Comparison of ENCODE assay signal across 15 cellular contexts in the genomic region with DNA sequence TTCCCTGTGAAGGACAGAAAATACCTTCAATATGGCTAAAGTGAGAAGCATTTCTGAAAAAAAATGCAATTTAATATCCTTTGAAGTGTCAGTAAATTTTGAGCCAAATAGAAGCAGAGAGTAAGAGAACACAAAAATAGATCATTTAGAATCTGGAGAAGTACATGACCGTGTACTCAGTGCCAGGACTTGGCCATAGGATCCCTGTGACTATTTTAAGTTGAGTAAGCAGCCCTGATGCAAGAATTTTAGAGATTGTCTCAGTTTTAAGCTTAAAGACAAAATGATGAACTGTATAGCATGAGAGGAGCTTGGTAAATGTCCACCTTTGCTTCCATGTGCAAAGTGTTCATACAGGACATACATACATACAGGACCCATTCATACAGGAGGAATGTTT. TPM values are rescaled to one million over a fixed set of nuclear protein-coding genes. Genes with fewer than 3 reads are reported as not detected.
DNase-seq lines count a peak whose midpoint lies in the region; ATAC-seq and TF ChIP-seq lines count a peak whose summit lies in the region.
"Had no signal": no experiment of that assay in that cellular context is flagged by ENCODE, and none has a peak within 500 bp of the region (broad histone marks: within the 10 kb centered on the region; RNA-seq: fewer than 3 reads in every experiment).

No MANE protein-coding gene starts in this region.

- H3K27me3 ChIP-seq in CD4-positive, alpha-beta memory T cell (ENCODE audit: insufficient read depth, low read length) = no peaks in the 10 kb centered on the region
- H3K27me3 ChIP-seq: foreskin keratinocyte had no signal

- DNase-seq in CD4-positive, alpha-beta memory T cell = no peak
- no peak for DNase-seq in mesothelial cell of epicardium (ENCODE audit: low spot score in 2 of 2, unreplicated experiment in 2 of 2)
- no peak for DNase-seq in posterior cingulate gyrus
- DNase-seq in cerebellar nuclear complex (lab: John Stamatoyannopoulos, UW) = no peak
- DNase-seq: DMS153; foreskin keratinocyte; KBM-7; NCI-H2227 treated with DMSO at 0.1 percent for 48 hours; occipital lobe; stimulated activated naive CD4-positive, alpha-beta T cell had no signal

- H3K9me3 Mint-ChIP-seq in CD4-positive, alpha-beta memory T cell = no peaks in the 10 kb centered on the region
- H3K9me3 Mint-ChIP-seq in IgD-negative memory B cell = no peaks in the 10 kb centered on the region
- H3K9me3 Mint-ChIP-seq in activated naive CD8-positive, alpha-beta T cell (ENCODE audit: low read depth) = no peaks in the 10 kb centered on the region
- no peaks in the 10 kb centered on the region for H3K9me3 Mint-ChIP-seq in mesothelial cell of epicardium

- intact Hi-C loops in CD4-positive, alpha-beta memory T cell (cut with micrococcal nuclease) = loop anchor here (5.0 kb wide), 2 partner anchors 678 to 988 kb away; no protein-coding TSS in a partner anchor
- intact Hi-C loops in posterior cingulate gyrus (cut with DNase I) = no loop called here

- no peaks in the 10 kb centered on the region for H3K36me3 ChIP-seq in CD4-positive, alpha-beta memory T cell (ENCODE audit: insufficient read depth, low read length)

- CTCF ChIA-PET in CD4-positive, alpha-beta memory T cell (lab: Charles Lee; ENCODE audit: partially characterized antibody) = no interaction called here

- H3K4me3 Mint-ChIP-seq in CD4-positive, alpha-beta memory T cell = peak overlapping the region in 7 of 8 donors; percentile 32 to 71 (median 61)
- H3K4me3 Mint-ChIP-seq in IgD-negative memory B cell (peak overlapping the region; percentile 20 to 82 (median 67)), mesothelial cell of epicardium (peak overlapping the region; percentile 36)
- peak overlapping the region; percentile 72 for H3K4me3 Mint-ChIP-seq in activated naive CD8-positive, alpha-beta T cell

- peaks cover 39 to 65% (median 53%) of the 10 kb centered on the region in 4 donors for H3K4me1 Mint-ChIP-seq in CD4-positive, alpha-beta memory T cell
- H3K4me1 Mint-ChIP-seq in IgD-negative memory B cell (peaks cover 29 to 37% (median 35%) of the 10 kb centered on the region in 3 donors), mesothelial cell of epicardium (peaks cover 35% of the 10 kb centered on the region)
- H3K4me1 Mint-ChIP-seq in activated naive CD8-positive, alpha-beta T cell (ENCODE audit: low read depth) = peaks cover 51% of the 10 kb centered on the region

- POLR2A ChIA-PET in CD4-positive, alpha-beta memory T cell (lab: Charles Lee; ENCODE audit: partially characterized antibody) = interaction anchor here (1.0 to 1.2 kb wide), 2 partner anchors 11 to 378 kb away, joined by 3 read pairs; partner anchors contain the start of gene RSU1

- no peaks in the 10 kb centered on the region for H3K9me3 ChIP-seq in CD4-positive, alpha-beta memory T cell (ENCODE audit: control insufficient read depth in 1 of 2, low read length in 2 of 2)

- H3K36me3 Mint-ChIP-seq in CD4-positive, alpha-beta memory T cell = peaks cover 17 to 31% of the 10 kb centered on the region in 2 donors
- H3K36me3 Mint-ChIP-seq in IgD-negative memory B cell (peaks cover 3% of the 10 kb centered on the region), mesothelial cell of epicardium (peaks cover 1% of the 10 kb centered on the region)
- H3K36me3 Mint-ChIP-seq in activated naive CD8-positive, alpha-beta T cell = peaks cover 20% of the 10 kb centered on the region

- no peak for TF ChIP-seq CTCF in mesothelial cell of epicardium (IDR thresholded peaks at IDR 0.05; ENCODE audit: unreplicated experiment)

- H3K4me3 ChIP-seq in CD4-positive, alpha-beta memory T cell (ENCODE audit: low read length in 2 of 2) = no peak overlapping the region

- H3K27ac Mint-ChIP-seq in CD4-positive, alpha-beta memory T cell = peak overlapping the region in 5 of 7 donors; percentile 15 to 90 (median 55)
- no peak overlapping the region for H3K27ac Mint-ChIP-seq in IgD-negative memory B cell
- peak overlapping the region; percentile 64 for H3K27ac Mint-ChIP-seq in activated naive CD8-positive, alpha-beta T cell
- peak overlapping the region; percentile 22 for H3K27ac Mint-ChIP-seq in mesothelial cell of epicardium

- H3K27ac ChIP-seq in CD4-positive, alpha-beta memory T cell (ENCODE audit: low read depth, low read length) = no peak overlapping the region
- H3K27ac ChIP-seq: VCaP had no signal

- H3K4me1 ChIP-seq in CD4-positive, alpha-beta memory T cell (ENCODE audit: insufficient read depth, low read length) = peaks cover 52% of the 10 kb centered on the region

- ATAC-seq in GM18861 (IDR thresholded peaks at IDR 0.05; ENCODE audit: unreplicated experiment) = no peak
- ATAC-seq: foreskin keratinocyte, left lobe of liver had no signal

- no peaks in the 10 kb centered on the region for H3K27me3 Mint-ChIP-seq in CD4-positive, alpha-beta memory T cell
- no peaks in the 10 kb centered on the region for H3K27me3 Mint-ChIP-seq in IgD-negative memory B cell
- H3K27me3 Mint-ChIP-seq in activated naive CD8-positive, alpha-beta T cell = no peaks in the 10 kb centered on the region
- H3K27me3 Mint-ChIP-seq in mesothelial cell of epicardium (ENCODE audit: low read depth) = no peaks in the 10 kb centered on the region

RNA-seq across cellular contexts. Expression of gene PTER, which starts 2.5 kb away (rescaled TPM):
- 10 to 100 TPM; 24.1 to 26.5 TPM for total RNA-seq in CD4-positive, alpha-beta memory T cell
- 10 to 100 TPM; 20.8 to 22.1 TPM for polyA plus RNA-seq in CD4-positive, alpha-beta memory T cell
- 11.8 TPM for polyA plus RNA-seq in IgD-negative memory B cell
- 9.4 to 11.4 TPM (median 10.1 TPM) in 3 replicates for total RNA-seq in mesothelial cell of epicardium

Comparison
In these comparisons a context has a peak if more than half of its experiments do, and no peak if none do; other contexts are left out.
1. H3K27ac Mint-ChIP-seq: peak in CD4-positive, alpha-beta memory T cell (5 of 7), activated naive CD8-positive, alpha-beta T cell (single experiment) and mesothelial cell of epicardium (single experiment); none in IgD-negative memory B cell (0 of 3).
2. Peak in every context shown above with its lines, with median percentiles within 50 percentile points of each other: H3K4me3 Mint-ChIP-seq.